1 cellular context compared by ENCODE assay signal in the genomic region with DNA sequence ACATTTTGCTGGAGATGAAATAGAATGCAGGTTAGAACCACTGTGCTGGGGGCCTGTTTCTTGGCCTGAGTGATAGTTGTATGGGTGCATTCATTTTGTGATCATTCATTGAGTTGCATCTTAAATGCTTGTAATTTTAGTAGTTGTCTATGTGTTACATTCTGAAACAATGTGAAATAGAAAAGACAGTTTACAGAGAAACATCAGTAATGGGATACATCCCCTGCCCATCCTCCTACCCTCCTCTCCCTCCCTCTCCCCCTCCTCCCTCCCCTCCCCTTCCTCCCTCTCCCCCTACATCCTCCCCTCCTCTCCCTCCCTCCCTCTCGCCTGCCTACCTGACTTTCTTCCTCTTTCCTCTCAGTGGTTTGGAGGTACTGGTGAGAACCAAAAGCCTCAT.
TF ChIP-seq lines count a peak whose summit lies in the region.

No MANE protein-coding gene starts in this region.

TF ChIP-seq in HepG2, 621 proteins besides CTCF, POLR2A, EP300 and RAD21 (continued from another document):
- TF ChIP-seq, protein P1, sequence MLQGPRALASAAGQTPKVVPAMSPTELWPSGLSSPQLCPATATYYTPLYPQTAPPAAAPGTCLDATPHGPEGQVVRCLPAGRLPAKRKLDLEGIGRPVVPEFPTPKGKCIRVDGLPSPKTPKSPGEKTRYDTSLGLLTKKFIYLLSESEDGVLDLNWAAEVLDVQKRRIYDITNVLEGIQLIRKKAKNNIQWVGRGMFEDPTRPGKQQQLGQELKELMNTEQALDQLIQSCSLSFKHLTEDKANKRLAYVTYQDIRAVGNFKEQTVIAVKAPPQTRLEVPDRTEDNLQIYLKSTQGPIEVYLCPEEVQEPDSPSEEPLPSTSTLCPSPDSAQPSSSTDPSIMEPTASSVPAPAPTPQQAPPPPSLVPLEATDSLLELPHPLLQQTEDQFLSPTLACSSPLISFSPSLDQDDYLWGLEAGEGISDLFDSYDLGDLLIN (CRISPR knock-in tag; IDR thresholded peaks at IDR 0.05; ENCODE audit: borderline replicate concordance): no peak
- TF ChIP-seq ZNF709 (CRISPR knock-in tag; IDR thresholded peaks at IDR 0.05): no peak
